ENCODE assay signal across 19 cellular contexts in the genomic region with DNA sequence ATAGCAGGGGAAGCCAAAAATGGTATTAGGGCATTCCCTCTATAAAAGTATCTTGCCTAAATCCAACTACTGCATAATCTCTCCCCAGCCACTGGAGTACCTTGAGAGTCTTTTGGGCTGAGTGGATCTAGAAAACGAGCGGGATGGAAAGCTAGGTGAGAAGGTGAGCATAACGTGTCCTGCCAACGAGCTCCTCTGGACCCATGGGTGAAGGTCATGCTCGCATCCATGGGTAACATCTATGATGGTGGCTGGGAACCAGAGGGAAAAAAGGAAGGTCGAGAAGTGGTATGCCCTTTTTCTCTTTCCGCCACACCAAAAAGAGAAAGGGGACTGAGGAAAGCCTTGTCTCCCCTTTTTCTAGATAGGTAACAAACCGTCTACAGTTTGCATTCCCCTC.
DNase-seq lines count a peak whose midpoint lies in the region; ATAC-seq and TF ChIP-seq lines count a peak whose summit lies in the region.
"Had no signal": no experiment of that assay in that cellular context is flagged by ENCODE, and none has a peak within 500 bp of the region (broad histone marks: within the 10 kb centered on the region; RNA-seq: fewer than 3 reads in every experiment).

No MANE protein-coding gene starts in this region.

- H3K27me3 ChIP-seq in H7 (ENCODE audit: control insufficient read depth, insufficient read depth, low read length) = no peaks in the 10 kb centered on the region
- H3K27me3 ChIP-seq in adipocyte (replicated peaks; ENCODE audit: control insufficient read depth, insufficient read depth, low read length) = no peaks in the 10 kb centered on the region
- H3K27me3 ChIP-seq: ovary, suprapubic skin had no signal

- no peak for ATAC-seq in GM18861 (IDR thresholded peaks at IDR 0.05; ENCODE audit: unreplicated experiment)
- no peak for ATAC-seq in HG02884 (IDR thresholded peaks at IDR 0.05; ENCODE audit: unreplicated experiment)
- ATAC-seq: esophagus mucosa, T-cell had no signal

- DNase-seq in COLO668 (lab: John Stamatoyannopoulos, UW; ENCODE audit: unreplicated experiment) (peak; percentile 0), H7 (peak; percentile 4), adipocyte (ENCODE audit: low read depth) (no peak), fibroblast of the aortic adventitia (ENCODE audit: low read depth) (peak; percentile 1), SK-N-DZ (ENCODE audit: low spot score) (no peak)
- DNase-seq: aorta; left ventricle myocardium inferior; MV-4-11; NCI-H2081; NCI-H82; ovary; stimulated activated CD4-positive, alpha-beta T cell treated with anti-CD3 and anti-CD28 coated beads, Interleukin-4, amount 100 ng/mL, for 1 hour; stimulated activated CD8-positive, alpha-beta memory T cell treated with anti-CD3 and anti-CD28 coated beads, Interleukin-4, amount 100 ng/mL, for 48 hours; T-cell had no signal

- TF ChIP-seq CTCF in fibroblast of the aortic adventitia (IDR thresholded peaks at IDR 0.05; ENCODE audit: insufficient read depth, low read length) = no peak

- no peaks in the 10 kb centered on the region for H3K4me1 ChIP-seq in adipocyte (ENCODE audit: control insufficient read depth, insufficient read depth, low read length)
- H3K4me1 ChIP-seq: left ventricle myocardium inferior, suprapubic skin had no signal

- no peak overlapping the region for H3K9ac ChIP-seq in adipocyte (ENCODE audit: low read length)

- H3K9me3 ChIP-seq in adipocyte (ENCODE audit: control insufficient read depth, low read length) = peaks cover 71% of the 10 kb centered on the region

- H3K4me3 ChIP-seq in H7 (ENCODE audit: insufficient read depth, low read depth, low read length) (no peak overlapping the region), adipocyte (ENCODE audit: low read length) (peak overlapping the region; percentile 27), fibroblast of the aortic adventitia (ENCODE audit: low read depth, low read length) (no peak overlapping the region)
- H3K4me3 ChIP-seq: coronary artery, left ventricle myocardium inferior, ovary, suprapubic skin had no signal

- H3K36me3 ChIP-seq in H7 (replicated peaks; ENCODE audit: control insufficient read depth, insufficient read depth, low read length) = no peaks in the 10 kb centered on the region
- no peaks in the 10 kb centered on the region for H3K36me3 ChIP-seq in adipocyte (ENCODE audit: control insufficient read depth, insufficient read depth, low read length, severe bottlenecking)
- H3K36me3 ChIP-seq: ovary, suprapubic skin had no signal

Comparison
In these comparisons a context has a peak if more than half of its experiments do, and no peak if none do; other contexts are left out.
1. DNase-seq: peak in COLO668 (single experiment), H7 (single experiment) and fibroblast of the aortic adventitia (single experiment); none in adipocyte (single experiment) and SK-N-DZ (single experiment).